1 cellular context compared by ENCODE assay signal in genomic region chr10:97736902-97737769, GRCh38.
TF ChIP-seq lines count a peak whose summit lies in the region.

Gene ZFYVE27 (plus strand): TSS chr10:97737128. CDS start chr10:97738478, 1,350 bp downstream.

TF ChIP-seq in HepG2, 621 proteins besides CTCF, POLR2A, EP300 and RAD21 (continued from another document and continues in another):
- TF ChIP-seq ZHX2 (IDR thresholded peaks at IDR 0.05; ENCODE audit: low read depth) (peak; percentile 65; the same call in 1 of the 2 replicates), ZHX2 (CRISPR knock-in tag; IDR thresholded peaks at IDR 0.05; ENCODE audit: borderline replicate concordance) (peak; percentile 84), GZF1 (CRISPR knock-in tag; IDR thresholded peaks at IDR 0.05) (peak; percentile 85), ZNF782 (CRISPR knock-in tag; IDR thresholded peaks at IDR 0.05; ENCODE audit: borderline replicate concordance) (peak; percentile 88), ZNF660 (CRISPR knock-in tag; IDR thresholded peaks at IDR 0.05; ENCODE audit: borderline replicate concordance, low read depth) (no peak), ZNF724P (CRISPR knock-in tag; IDR thresholded peaks at IDR 0.05; ENCODE audit: borderline replicate concordance) (peak; percentile 96), KLF11 (CRISPR knock-in tag; IDR thresholded peaks at IDR 0.05) (peak; percentile 94), ZFYVE20 (CRISPR knock-in tag; IDR thresholded peaks at IDR 0.05; ENCODE audit: borderline replicate concordance, low read depth) (peak; percentile 95; the same call in 1 of the 2 replicates), HCFC1 (IDR thresholded peaks at IDR 0.05; ENCODE audit: low read depth, low read length) (0 out of 2 replicates have a peak, but pooled peaks have one; percentile 26), THAP9 (CRISPR knock-in tag; IDR thresholded peaks at IDR 0.05; ENCODE audit: borderline replicate concordance) (peak; percentile 87), ZNF652 (CRISPR knock-in tag; IDR thresholded peaks at IDR 0.05; ENCODE audit: borderline replicate concordance, low read depth) (0 out of 2 replicates have a peak, but pooled peaks have one; percentile 9), HMGA1 (CRISPR knock-in tag; conservative IDR thresholded peaks at IDR 0.05) (no peak), ZNF121 (CRISPR knock-in tag; IDR thresholded peaks at IDR 0.05) (peak; percentile 51), ZSCAN9 (CRISPR knock-in tag; IDR thresholded peaks at IDR 0.05; ENCODE audit: borderline replicate concordance) (peak; percentile 99), ZNF562 (CRISPR knock-in tag; IDR thresholded peaks at IDR 0.05; ENCODE audit: borderline replicate concordance) (peak; percentile 85; the same call in 1 of the 2 replicates), ZNF280D (CRISPR knock-in tag; IDR thresholded peaks at IDR 0.05) (peak; percentile 90; the same call in 1 of the 2 replicates), ZNF3 (CRISPR knock-in tag; IDR thresholded peaks at IDR 0.05) (0 out of 2 replicates have a peak, but pooled peaks have one; percentile 5), ATF1 (CRISPR knock-in tag; IDR thresholded peaks at IDR 0.05) (peak; percentile 83), ZNF629 (CRISPR knock-in tag; conservative IDR thresholded peaks at IDR 0.05) (no peak; the same call in 1 of the 2 replicates), SIN3A (IDR thresholded peaks at IDR 0.05; ENCODE audit: borderline replicate concordance, low read depth, low read length) (peak; percentile 63; the same call in 1 of the 2 replicates), ZNF83 (CRISPR knock-in tag; IDR thresholded peaks at IDR 0.05; ENCODE audit: borderline replicate concordance) (peak; percentile 92; the same call in 1 of the 2 replicates), NCOA1 (CRISPR knock-in tag; IDR thresholded peaks at IDR 0.05) (no peak; the same call in 1 of the 2 replicates), REST (IDR thresholded peaks at IDR 0.05; ENCODE audit: borderline replicate concordance in 1 of 2, low read depth in 1 of 2, low read length in 2 of 2) (peak in 1 of 2 experiments; percentile 57; a peak in 1 of 4 replicates)
- TF ChIP-seq, protein P1, sequence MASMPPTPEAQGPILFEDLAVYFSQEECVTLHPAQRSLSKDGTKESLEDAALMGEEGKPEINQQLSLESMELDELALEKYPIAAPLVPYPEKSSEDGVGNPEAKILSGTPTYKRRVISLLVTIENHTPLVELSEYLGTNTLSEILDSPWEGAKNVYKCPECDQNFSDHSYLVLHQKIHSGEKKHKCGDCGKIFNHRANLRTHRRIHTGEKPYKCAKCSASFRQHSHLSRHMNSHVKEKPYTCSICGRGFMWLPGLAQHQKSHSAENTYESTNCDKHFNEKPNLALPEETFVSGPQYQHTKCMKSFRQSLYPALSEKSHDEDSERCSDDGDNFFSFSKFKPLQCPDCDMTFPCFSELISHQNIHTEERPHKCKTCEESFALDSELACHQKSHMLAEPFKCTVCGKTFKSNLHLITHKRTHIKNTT (CRISPR knock-in tag; IDR thresholded peaks at IDR 0.05), result no peak
- TF ChIP-seq, protein P2, sequence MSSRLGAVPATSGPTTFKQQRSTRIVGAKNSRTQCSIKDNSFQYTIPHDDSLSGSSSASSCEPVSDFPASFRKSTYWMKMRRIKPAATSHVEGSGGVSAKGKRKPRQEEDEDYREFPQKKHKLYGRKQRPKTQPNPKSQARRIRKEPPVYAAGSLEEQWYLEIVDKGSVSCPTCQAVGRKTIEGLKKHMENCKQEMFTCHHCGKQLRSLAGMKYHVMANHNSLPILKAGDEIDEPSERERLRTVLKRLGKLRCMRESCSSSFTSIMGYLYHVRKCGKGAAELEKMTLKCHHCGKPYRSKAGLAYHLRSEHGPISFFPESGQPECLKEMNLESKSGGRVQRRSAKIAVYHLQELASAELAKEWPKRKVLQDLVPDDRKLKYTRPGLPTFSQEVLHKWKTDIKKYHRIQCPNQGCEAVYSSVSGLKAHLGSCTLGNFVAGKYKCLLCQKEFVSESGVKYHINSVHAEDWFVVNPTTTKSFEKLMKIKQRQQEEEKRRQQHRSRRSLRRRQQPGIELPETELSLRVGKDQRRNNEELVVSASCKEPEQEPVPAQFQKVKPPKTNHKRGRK (CRISPR knock-in tag; IDR thresholded peaks at IDR 0.05), result 0 out of 2 replicates have a peak, but pooled peaks have one; percentile 52
- TF ChIP-seq, protein P3, sequence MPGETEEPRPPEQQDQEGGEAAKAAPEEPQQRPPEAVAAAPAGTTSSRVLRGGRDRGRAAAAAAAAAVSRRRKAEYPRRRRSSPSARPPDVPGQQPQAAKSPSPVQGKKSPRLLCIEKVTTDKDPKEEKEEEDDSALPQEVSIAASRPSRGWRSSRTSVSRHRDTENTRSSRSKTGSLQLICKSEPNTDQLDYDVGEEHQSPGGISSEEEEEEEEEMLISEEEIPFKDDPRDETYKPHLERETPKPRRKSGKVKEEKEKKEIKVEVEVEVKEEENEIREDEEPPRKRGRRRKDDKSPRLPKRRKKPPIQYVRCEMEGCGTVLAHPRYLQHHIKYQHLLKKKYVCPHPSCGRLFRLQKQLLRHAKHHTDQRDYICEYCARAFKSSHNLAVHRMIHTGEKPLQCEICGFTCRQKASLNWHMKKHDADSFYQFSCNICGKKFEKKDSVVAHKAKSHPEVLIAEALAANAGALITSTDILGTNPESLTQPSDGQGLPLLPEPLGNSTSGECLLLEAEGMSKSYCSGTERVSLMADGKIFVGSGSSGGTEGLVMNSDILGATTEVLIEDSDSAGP (CRISPR knock-in tag; IDR thresholded peaks at IDR 0.05; ENCODE audit: borderline replicate concordance), result peak; percentile 83
- TF ChIP-seq, protein P4, sequence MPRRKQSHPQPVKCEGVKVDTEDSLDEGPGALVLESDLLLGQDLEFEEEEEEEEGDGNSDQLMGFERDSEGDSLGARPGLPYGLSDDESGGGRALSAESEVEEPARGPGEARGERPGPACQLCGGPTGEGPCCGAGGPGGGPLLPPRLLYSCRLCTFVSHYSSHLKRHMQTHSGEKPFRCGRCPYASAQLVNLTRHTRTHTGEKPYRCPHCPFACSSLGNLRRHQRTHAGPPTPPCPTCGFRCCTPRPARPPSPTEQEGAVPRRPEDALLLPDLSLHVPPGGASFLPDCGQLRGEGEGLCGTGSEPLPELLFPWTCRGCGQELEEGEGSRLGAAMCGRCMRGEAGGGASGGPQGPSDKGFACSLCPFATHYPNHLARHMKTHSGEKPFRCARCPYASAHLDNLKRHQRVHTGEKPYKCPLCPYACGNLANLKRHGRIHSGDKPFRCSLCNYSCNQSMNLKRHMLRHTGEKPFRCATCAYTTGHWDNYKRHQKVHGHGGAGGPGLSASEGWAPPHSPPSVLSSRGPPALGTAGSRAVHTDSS (CRISPR knock-in tag; conservative IDR thresholded peaks at IDR 0.05), result no peak
- TF ChIP-seq, protein P5, sequence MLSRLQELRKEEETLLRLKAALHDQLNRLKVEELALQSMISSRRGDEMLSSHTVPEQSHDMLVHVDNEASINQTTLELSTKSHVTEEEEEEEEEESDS (CRISPR knock-in tag; IDR thresholded peaks at IDR 0.05; ENCODE audit: borderline replicate concordance), result peak; percentile 96
